9 cellular contexts compared by ENCODE assay signal in the genomic region with DNA sequence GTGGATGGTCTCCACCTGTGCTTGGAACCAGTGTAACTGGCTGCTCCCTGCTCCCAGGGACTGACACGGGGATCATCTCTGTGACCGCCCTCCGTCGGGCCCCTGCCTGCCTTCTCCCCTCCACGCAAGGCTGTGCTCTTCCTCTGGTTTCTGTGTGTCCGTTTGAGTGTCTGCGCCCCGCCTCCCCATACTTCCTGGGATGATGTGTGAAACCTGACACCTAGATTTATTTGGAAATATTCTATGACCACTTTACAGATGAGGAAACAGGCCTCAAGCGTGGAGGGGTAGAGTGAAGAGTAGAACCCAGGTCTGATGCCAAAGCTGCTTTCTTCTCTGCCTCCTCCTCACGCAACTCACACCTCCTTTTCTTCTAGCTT. TPM values are rescaled to one million over a fixed set of nuclear protein-coding genes. Genes with fewer than 3 reads are reported as not detected.
DNase-seq lines count a peak whose midpoint lies in the region; ATAC-seq, FAIRE-seq and TF ChIP-seq lines count a peak whose summit lies in the region.
"Had no signal": no experiment of that assay in that cellular context is flagged by ENCODE, and none has a peak within 500 bp of the region (broad histone marks: within the 10 kb centered on the region; RNA-seq: fewer than 3 reads in every experiment).

No MANE protein-coding gene starts in this region.

- H3K4me2 ChIP-seq in KMS-11 (peak overlapping the region; percentile 74), K562 (ENCODE audit: insufficient read depth, low read length) (no peak overlapping the region)

- H3K4me3 ChIP-seq in KMS-11 (IDR thresholded peaks at IDR 0.05; ENCODE audit: insufficient read depth, low read depth, low read length) (no peak overlapping the region), K562 (no peak overlapping the region), suprapubic skin (no peak overlapping the region), lower leg skin (ENCODE audit: low read depth, poor library complexity, severe bottlenecking) (no peak overlapping the region)
- H3K4me3 ChIP-seq: cardiac muscle cell had no signal

- H3K27me3 ChIP-seq in KMS-11 (ENCODE audit: insufficient read depth, low read depth), result no peaks in the 10 kb centered on the region
- H3K27me3 ChIP-seq in K562 (ENCODE audit: control insufficient read depth in 2 of 2, insufficient read depth in 2 of 2, low read length in 2 of 2), result peaks cover 0 to 8% of the 10 kb centered on the region in 2 experiments; a peak in 2 of 5 replicates
- H3K27me3 ChIP-seq in layer of hippocampus (ENCODE audit: control insufficient read depth, insufficient read depth, low read length), result no peaks in the 10 kb centered on the region
- H3K27me3 ChIP-seq in suprapubic skin, result no peaks in the 10 kb centered on the region
- H3K27me3 ChIP-seq: cardiac muscle cell had no signal

- H4K20me1 ChIP-seq in KMS-11 (ENCODE audit: insufficient read depth), result no peaks in the 10 kb centered on the region
- H4K20me1 ChIP-seq in K562 (replicated peaks; ENCODE audit: control insufficient read depth, insufficient read depth, low read length), result no peaks in the 10 kb centered on the region

- H3K9me1 ChIP-seq in K562 (ENCODE audit: control insufficient read depth, insufficient read depth, low read length), result peaks cover 11% of the 10 kb centered on the region

- no peak for ATAC-seq in K562
- no peak for ATAC-seq in GM19324 (IDR thresholded peaks at IDR 0.05; ENCODE audit: low FRiP score, unreplicated experiment)
- ATAC-seq in GM18870 (IDR thresholded peaks at IDR 0.05; ENCODE audit: unreplicated experiment), result no peak

- TF ChIP-seq EP300 in K562 (IDR thresholded peaks at IDR 0.05; ENCODE audit: low read length) (no peak), suprapubic skin (IDR thresholded peaks at IDR 0.05) (no peak)

- H2AFZ ChIP-seq in KMS-11 (ENCODE audit: low read depth), result no peak overlapping the region
- no peak overlapping the region for H2AFZ ChIP-seq in K562 (ENCODE audit: low read depth, low read length)

- H3K27ac ChIP-seq in KMS-11 (peak overlapping the region; percentile 63), K562 (ENCODE audit: extremely low read depth, low read depth, low read length) (no peak overlapping the region), layer of hippocampus (ENCODE audit: low read depth, low read length) (peak overlapping the region; percentile 99), suprapubic skin (peak overlapping the region; percentile 77)

- CTCF ChIA-PET in K562 (lab: Yijun Ruan, JAX; ENCODE audit: low intra/inter-chr PET ratio), result no interaction called here

- BruUV-seq in K562 (replicated peaks; lab: Mats Ljungman, UMichigan), result no TSS peak

- H3K4me1 ChIP-seq in KMS-11 (ENCODE audit: low read depth, poor library complexity, severe bottlenecking), result peaks cover 95% of the 10 kb centered on the region
- peaks cover 24 to 43% of the 10 kb centered on the region in 2 experiments for H3K4me1 ChIP-seq in K562 (replicated peaks in 1 of 2; ENCODE audit: control insufficient read depth in 2 of 2, insufficient read depth in 2 of 2, low read length in 2 of 2)
- H3K4me1 ChIP-seq in suprapubic skin, result peaks cover 42% of the 10 kb centered on the region

- WGBS in K562 (ENCODE audit: insufficient coverage, low coverage, missing lambda C conversion rate), result 65% methylated on average over 10 of the region's 10 CpGs
- WGBS in suprapubic skin, result 56% methylated on average over 10 of the region's 10 CpGs
- 55 to 65% methylated on average over 10 of the region's 10 CpGs for WGBS in lower leg skin, 2 donors

- H3K79me2 ChIP-seq in KMS-11 (ENCODE audit: insufficient read depth, low read depth) (no peaks in the 10 kb centered on the region), K562 (ENCODE audit: control insufficient read depth, insufficient read depth, low read length) (no peaks in the 10 kb centered on the region)

- H3K9ac ChIP-seq in KMS-11, result peak overlapping the region; percentile 12; the same call in 1 of the 2 replicates
- H3K9ac ChIP-seq in K562 (ENCODE audit: insufficient read depth in 1 of 2, low read depth in 2 of 2, low read length in 2 of 2), result peak overlapping the region in 1 of 2 experiments; percentile 38; a peak in 2 of 4 replicates

- no peak for FAIRE-seq in K562 (lab: Jason Lieb, UNC)

- TF ChIP-seq POLR2A in K562 (conservative IDR thresholded peaks at IDR 0.05), result no peak
- no peak for TF ChIP-seq POLR2A in suprapubic skin (IDR thresholded peaks at IDR 0.05)
- TF ChIP-seq POLR2A in lower leg skin (IDR thresholded peaks at IDR 0.05), result no peak

- in situ Hi-C loops in K562 (cut with MboI), result loop anchor here (10.0 kb wide), 1 partner anchor 1723 kb away; no protein-coding TSS in a partner anchor

- TF ChIP-seq CTCF in KMS-11 (conservative IDR thresholded peaks at IDR 0.05; ENCODE audit: low read depth, low read length) (no peak), K562 (IDR thresholded peaks at IDR 0.05 in 2 of 3, conservative IDR thresholded peaks at IDR 0.05 in 1 of 3; ENCODE audit: insufficient read depth in 2 of 3, low read depth in 1 of 3, low read length in 3 of 3) (no peak), suprapubic skin (IDR thresholded peaks at IDR 0.05) (no peak), lower leg skin (IDR thresholded peaks at IDR 0.05) (no peak)

- no peaks in the 10 kb centered on the region for H3K9me3 ChIP-seq in K562 (replicated peaks; ENCODE audit: control insufficient read depth, insufficient read depth, low read depth, low read length)
- no peaks in the 10 kb centered on the region for H3K9me3 ChIP-seq in suprapubic skin

- POLR2A ChIA-PET in K562 (lab: Yijun Ruan, JAX), result interaction anchor here (0.6 to 6.6 kb wide), 5 partner anchors 8 to 1530 kb away, joined by 3 to 39 read pairs (median 9); no protein-coding TSS in a partner anchor

- intact Hi-C loops in K562 (cut with micrococcal nuclease) (no loop called here), lower leg skin (cut with DNase I; ENCODE audit: low total_unique reads) (no loop called here)

- DNase-seq in K562 (ENCODE audit: extremely low read depth in 1 of 4, low spot score in 3 of 4) (no peak), suprapubic skin (ENCODE audit: low spot score in 2 of 2) (no peak), lower leg skin (ENCODE audit: low spot score in 2 of 2) (no peak)
- DNase-seq: activated CD4-positive, CD25-positive, alpha-beta regulatory T cell treated with anti-CD3 and anti-CD28 coated beads, Interleukin-2, amount 50 U/mL, for 72 hours had no signal

- no peak for TF ChIP-seq RAD21 in K562 (CRISPR knock-in tag; conservative IDR thresholded peaks at IDR 0.05 in 1 of 2, IDR thresholded peaks at IDR 0.05 in 1 of 2)

- H3K36me3 ChIP-seq in KMS-11 (ENCODE audit: insufficient read depth) (no peaks in the 10 kb centered on the region), K562 (ENCODE audit: control insufficient read depth, insufficient read depth, low read length) (peaks cover 21% of the 10 kb centered on the region; the same call in 1 of the 3 replicates), suprapubic skin (peaks cover 33% of the 10 kb centered on the region)
- H3K36me3 ChIP-seq: cardiac muscle cell had no signal

TF ChIP-seq in K562, 482 proteins besides CTCF, POLR2A, EP300 and RAD21 (continues in another document):
- TF ChIP-seq ESRRB (CRISPR knock-in tag; IDR thresholded peaks at IDR 0.05; ENCODE audit: borderline replicate concordance), result no peak
- no peak for TF ChIP-seq TCF7L2 (IDR thresholded peaks at IDR 0.05; ENCODE audit: low read depth, low read length)
- 0 out of 2 replicates have a peak, but pooled peaks have one; percentile 34 for TF ChIP-seq PTBP1 (IDR thresholded peaks at IDR 0.05; ENCODE audit: low read depth, low read length)

RNA-seq across cellular contexts. Expression of gene LDLRAP1, which starts 24.3 kb away (rescaled TPM):
- 30.0 and 73.0 TPM in 2 replicates for total RNA-seq in K562 (2011; cell fraction: chromatin; rRNA removed; ENCODE audit: low replicate concordance)
- total RNA-seq in K562 (2011; cell fraction: nucleolus; rRNA removed), result 38.5 and 41.1 TPM in 2 replicates
- total RNA-seq in K562 (2011; cell fraction: nucleoplasm; rRNA removed), result 33.9 and 37.2 TPM in 2 replicates
- total RNA-seq in K562 (2014; rRNA removed) (14.2 and 19.0 TPM in 2 replicates), K562 (2014; rRNA removed; fragmentation: Illumina TruSeq; extraction: Trizol) (10.9 and 13.0 TPM in 2 replicates), K562 (2015; rRNA removed; fragmentation: Illumina TruSeq; extraction: Trizol) (16.3 and 17.7 TPM in 2 replicates), K562 (2021) (28.8 and 29.2 TPM in 2 replicates), suprapubic skin (10 to 100 TPM; 28.0 to 50.5 (median 40.7) TPM), lower leg skin (10 to 100 TPM; 26.9 to 36.7 (median 27.2) TPM)
- polyA plus RNA-seq in K562 (2011; rRNA removed) (16.2 and 25.0 TPM in 2 replicates), K562 (2014; fragmentation: Illumina TruSeq; extraction: Trizol) (26.8 and 29.6 TPM in 2 replicates), K562 (2014; fragmentation: Nextera tagmentation; extraction: Ambion mirVana) (1 to 10 TPM in 1 of 2 experiments, under 1 TPM in 1; 0.56 to 1.4 TPM), K562 (2014; rRNA removed) (22.2 and 25.7 TPM in 2 replicates)
- polyA plus RNA-seq in K562 (2011; cell fraction: cytosol; rRNA removed), result 22.4 and 23.7 TPM in 2 replicates
- 69.9 and 75.9 TPM in 2 replicates for polyA plus RNA-seq in K562 (2011; cell fraction: nucleus; rRNA removed)
- polyA plus RNA-seq in K562 (2012), result 24.3 and 30.1 TPM in 2 replicates
- 11.8 and 12.8 TPM in 2 replicates for polyA minus RNA-seq in K562 (2011; rRNA and poly(A)+ RNA removed)
- 11.8 and 16.7 TPM in 2 replicates for polyA minus RNA-seq in K562 (2011; cell fraction: cytosol; rRNA and poly(A)+ RNA removed)
- polyA minus RNA-seq in K562 (2011; cell fraction: nucleus; rRNA and poly(A)+ RNA removed), result 6.9 and 14.2 TPM in 2 replicates

RNA-seq across cellular contexts. Expression of gene MAN1C1, which starts 48.9 kb away (rescaled TPM):
- total RNA-seq in K562 (2011; cell fraction: chromatin; rRNA removed; ENCODE audit: low replicate concordance), result 0.19 TPM in 1 of 2 replicates, not detected in the other
- total RNA-seq in K562 (2011; cell fraction: nucleolus; rRNA removed), result 0.13 and 0.50 TPM in 2 replicates
- total RNA-seq in K562 (2011; cell fraction: nucleoplasm; rRNA removed), result 0.22 and 0.46 TPM in 2 replicates
- not detected in 2 replicates for total RNA-seq in K562 (2014; rRNA removed)
- 0.15 TPM in 1 of 2 replicates, not detected in the other for total RNA-seq in K562 (2014; rRNA removed; fragmentation: Illumina TruSeq; extraction: Trizol)
- 0.18 TPM in 1 of 2 replicates, not detected in the other for total RNA-seq in K562 (2015; rRNA removed; fragmentation: Illumina TruSeq; extraction: Trizol)
- total RNA-seq in K562 (2021), result 0.22 and 0.44 TPM in 2 replicates
- 0.06 and 0.11 TPM in 2 replicates for polyA plus RNA-seq in K562 (2011; rRNA removed)
- 0.07 TPM in 2 replicates for polyA plus RNA-seq in K562 (2011; cell fraction: cytosol; rRNA removed)
- 0.07 and 0.25 TPM in 2 replicates for polyA plus RNA-seq in K562 (2011; cell fraction: nucleus; rRNA removed)
- polyA plus RNA-seq in K562 (2012), result 0.07 and 0.53 TPM in 2 replicates
- polyA plus RNA-seq in K562 (2014; fragmentation: Illumina TruSeq; extraction: Trizol), result 0.04 and 0.29 TPM in 2 replicates
- not detected for polyA plus RNA-seq in K562 (2014; fragmentation: Nextera tagmentation; extraction: Ambion mirVana)
- 0.04 TPM in 1 of 2 replicates, not detected in the other for polyA plus RNA-seq in K562 (2014; rRNA removed)
- 0.18 TPM in 1 of 2 replicates, not detected in the other for polyA minus RNA-seq in K562 (2011; rRNA and poly(A)+ RNA removed)
- not detected in 2 replicates for polyA minus RNA-seq in K562 (2011; cell fraction: cytosol; rRNA and poly(A)+ RNA removed)
- polyA minus RNA-seq in K562 (2011; cell fraction: nucleus; rRNA and poly(A)+ RNA removed), result 0.13 TPM in 1 of 2 replicates, not detected in the other
- total RNA-seq in suprapubic skin, result 10 to 100 TPM in 1 of 4 donors, 1 to 10 TPM in 3; 7.3 to 15.2 (median 8.0) TPM
- total RNA-seq in lower leg skin, result 1 to 10 TPM; 5.9 to 7.3 (median 6.6) TPM

Comparison
In these comparisons a context has a peak if more than half of its experiments do, and no peak if none do; other contexts are left out.
1. RNA of gene MAN1C1, which starts 48.9 kb away (total RNA-seq): 7.3 to 15.2 TPM in suprapubic skin and 5.9 to 7.3 TPM in lower leg skin; 0.13 to 0.50 TPM in K562; every median in the first group is over 4 times any median in the second.